Comparison of ENCODE assay signal across 20 cellular contexts in the genomic region with DNA sequence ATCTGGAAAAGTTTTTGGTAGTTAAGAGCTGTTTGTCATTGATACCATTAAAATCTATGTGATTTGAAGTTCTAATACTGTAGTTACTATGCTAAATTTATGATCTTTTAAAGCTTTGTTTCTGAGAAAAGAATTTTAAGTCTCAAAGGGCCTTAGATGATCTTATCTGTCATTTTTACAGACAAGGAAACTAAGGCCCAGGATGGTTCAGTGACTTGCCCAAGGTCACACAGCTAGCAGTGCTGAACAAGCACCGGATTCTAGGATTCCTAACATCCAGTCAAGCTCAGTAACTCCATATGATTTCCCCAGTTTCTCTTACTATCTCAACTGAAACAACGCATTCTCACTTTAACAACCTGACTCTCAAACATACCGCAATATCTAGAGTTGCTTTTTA. TPM values are rescaled to one million over a fixed set of nuclear protein-coding genes. Genes with fewer than 3 reads are reported as not detected.
DNase-seq lines count a peak whose midpoint lies in the region; ATAC-seq and TF ChIP-seq lines count a peak whose summit lies in the region.
"Had no signal": no experiment of that assay in that cellular context is flagged by ENCODE, and none has a peak within 500 bp of the region (broad histone marks: within the 10 kb centered on the region; RNA-seq: fewer than 3 reads in every experiment).

No MANE protein-coding gene starts in this region.

- intact Hi-C loops in transverse colon (cut with DNase I; ENCODE audit: low total_unique reads), result no loop called here

- no peaks in the 10 kb centered on the region for H4K20me1 ChIP-seq in SU-DHL-6 (ENCODE audit: low read depth, low read length)

- peak overlapping the region; percentile 93 for H3K4me2 ChIP-seq in SU-DHL-6 (ENCODE audit: low read depth, low read length, poor library complexity, severe bottlenecking)

- H3K4me3 Mint-ChIP-seq in activated naive CD4-positive, alpha-beta T cell treated with anti-CD3 and anti-CD28 coated beads, Interleukin-2, amount 50 U/mL, for 24 hours, result no peak overlapping the region
- no peak overlapping the region for H3K4me3 Mint-ChIP-seq in memory B cell
- H3K4me3 Mint-ChIP-seq: B cell had no signal

- no peak overlapping the region for H2AFZ ChIP-seq in SU-DHL-6 (ENCODE audit: low read depth, low read length, severe bottlenecking)

- no peak for ATAC-seq in activated naive CD4-positive, alpha-beta T cell treated with anti-CD3 and anti-CD28 coated beads, Interleukin-2, amount 50 U/mL, for 72 hours
- ATAC-seq in memory B cell (ENCODE audit: low read depth), result no peak
- ATAC-seq: left cardiac atrium had no signal

- DNase-seq in activated naive CD4-positive, alpha-beta T cell treated with anti-CD3 and anti-CD28 coated beads, Interleukin-2, amount 50 U/mL, for 72 hours (ENCODE audit: low spot score in 2 of 2), result no peak
- no peak for DNase-seq in memory B cell (ENCODE audit: low spot score in 2 of 2)
- DNase-seq in transverse colon, result no peak
- DNase-seq in mucosa of gallbladder (ENCODE audit: low spot score), result no peak
- no peak for DNase-seq in activated CD4-positive, alpha-beta T cell treated with anti-CD3 and anti-CD28 coated beads, Interleukin-2, amount 50 U/mL, for 4 hours
- no peak for DNase-seq in NCI-H1694 treated with DMSO at 0.1 percent for 48 hours (lab: John Stamatoyannopoulos, UW)
- DNase-seq: activated CD4-positive, alpha-beta T cell treated with anti-CD3 and anti-CD28 coated beads for 4 hours; activated CD8-positive, alpha-beta memory T cell treated with anti-CD3 and anti-CD28 coated beads, Interleukin-2, amount 50 U/mL, for 4 hours; activated gamma-delta T cell treated with Interleukin-2 at 50 U/mL for 16 hours; anterior cingulate cortex; cerebellar nuclear complex; effector memory CD4-positive, alpha-beta T cell; HCEC 1CT; left cardiac atrium; midbrain; NCI-H524; upper lobe of left lung had no signal

- H3K4me3 ChIP-seq in SU-DHL-6 (ENCODE audit: insufficient read depth, low read length, poor library complexity, severe bottlenecking) (no peak overlapping the region), transverse colon (no peak overlapping the region)
- H3K4me3 ChIP-seq: upper lobe of left lung had no signal

- H3K27ac ChIP-seq in SU-DHL-6 (ENCODE audit: low read depth, low read length) (peak overlapping the region; percentile 100), transverse colon (peak overlapping the region; percentile 73 to 78 (median 75))

- peaks cover 37% of the 10 kb centered on the region for H3K36me3 Mint-ChIP-seq in activated naive CD4-positive, alpha-beta T cell treated with anti-CD3 and anti-CD28 coated beads, Interleukin-2, amount 50 U/mL, for 24 hours
- peaks cover 23 to 55% of the 10 kb centered on the region in 2 donors for H3K36me3 Mint-ChIP-seq in activated naive CD4-positive, alpha-beta T cell treated with anti-CD3 and anti-CD28 coated beads, Interleukin-2, amount 50 U/mL, for 72 hours
- H3K36me3 Mint-ChIP-seq in memory B cell, result peaks cover 23% of the 10 kb centered on the region

- H3K27me3 ChIP-seq in SU-DHL-6 (ENCODE audit: low read length), result no peaks in the 10 kb centered on the region
- H3K27me3 ChIP-seq in transverse colon, result no peaks in the 10 kb centered on the region
- H3K27me3 ChIP-seq: upper lobe of left lung had no signal

- H3K27ac Mint-ChIP-seq in activated naive CD4-positive, alpha-beta T cell treated with anti-CD3 and anti-CD28 coated beads, Interleukin-2, amount 50 U/mL, for 24 hours, result peak overlapping the region; percentile 55
- H3K27ac Mint-ChIP-seq in activated naive CD4-positive, alpha-beta T cell treated with anti-CD3 and anti-CD28 coated beads, Interleukin-2, amount 50 U/mL, for 72 hours, result no peak overlapping the region
- peak overlapping the region; percentile 72 for H3K27ac Mint-ChIP-seq in memory B cell
- H3K27ac Mint-ChIP-seq: B cell had no signal

- peaks cover 92% of the 10 kb centered on the region for H3F3A ChIP-seq in SU-DHL-6 (ENCODE audit: insufficient read depth)

- H3K79me2 ChIP-seq in SU-DHL-6 (ENCODE audit: insufficient read depth, low read length), result peaks cover 64% of the 10 kb centered on the region

- no peaks in the 10 kb centered on the region for H3K9me3 Mint-ChIP-seq in activated naive CD4-positive, alpha-beta T cell treated with anti-CD3 and anti-CD28 coated beads, Interleukin-2, amount 50 U/mL, for 24 hours
- H3K9me3 Mint-ChIP-seq in activated naive CD4-positive, alpha-beta T cell treated with anti-CD3 and anti-CD28 coated beads, Interleukin-2, amount 50 U/mL, for 72 hours, result no peaks in the 10 kb centered on the region
- no peaks in the 10 kb centered on the region for H3K9me3 Mint-ChIP-seq in memory B cell

- H3K9me2 ChIP-seq in SU-DHL-6 (replicated peaks; ENCODE audit: insufficient read depth, low read length), result no peaks in the 10 kb centered on the region

- H3K4me1 Mint-ChIP-seq in activated naive CD4-positive, alpha-beta T cell treated with anti-CD3 and anti-CD28 coated beads, Interleukin-2, amount 50 U/mL, for 24 hours, result peaks cover 96% of the 10 kb centered on the region
- peaks cover 35% of the 10 kb centered on the region for H3K4me1 Mint-ChIP-seq in memory B cell

- peaks cover 18 to 83% (median 46%) of the 10 kb centered on the region in 4 donors for H3K4me1 ChIP-seq in transverse colon

- TF ChIP-seq POLR2A in transverse colon (IDR thresholded peaks at IDR 0.05), result no peak

- no peak for TF ChIP-seq EP300 in transverse colon (IDR thresholded peaks at IDR 0.05; ENCODE audit: low read depth)

- H3K36me3 ChIP-seq in SU-DHL-6 (ENCODE audit: low read length) (peaks cover 29% of the 10 kb centered on the region), transverse colon (peaks cover 0 to 5% (median 0%) of the 10 kb centered on the region in 4 donors)

- TF ChIP-seq CTCF in SU-DHL-6 (IDR thresholded peaks at IDR 0.05; ENCODE audit: insufficient read depth, low read length, poor library complexity, severe bottlenecking) (no peak), transverse colon (IDR thresholded peaks at IDR 0.05) (no peak)

- H3K9ac ChIP-seq in SU-DHL-6 (ENCODE audit: low read length), result no peak overlapping the region

- WGBS in transverse colon (ENCODE audit: low coverage in 1 of 2), 2 donors, result 86 to 92% methylated on average over 2 to 3 of the region's 3 CpGs

- in situ Hi-C loops in transverse colon (cut with MboI; ENCODE audit: low pct_ligation_motif_present in 1 of 4, low pct_unique_long_range_greater_than_20kb in 1 of 4, low sequenced_read_pairs in 3 of 4), result no loop called here

- H3K27me3 Mint-ChIP-seq in activated naive CD4-positive, alpha-beta T cell treated with anti-CD3 and anti-CD28 coated beads, Interleukin-2, amount 50 U/mL, for 24 hours, result no peaks in the 10 kb centered on the region
- no peaks in the 10 kb centered on the region for H3K27me3 Mint-ChIP-seq in memory B cell
- H3K27me3 Mint-ChIP-seq: B cell had no signal

- H3K9me3 ChIP-seq in SU-DHL-6 (ENCODE audit: insufficient read depth, low read length) (no peaks in the 10 kb centered on the region), transverse colon (no peaks in the 10 kb centered on the region)
- H3K9me3 ChIP-seq: upper lobe of left lung had no signal

RNA-seq across cellular contexts. Expression of gene PELI1, which starts 37.7 kb away (rescaled TPM):
- total RNA-seq in activated naive CD4-positive, alpha-beta T cell treated with anti-CD3 and anti-CD28 coated beads, Interleukin-2, amount 50 U/mL, for 72 hours, result 10 to 100 TPM; 32.7 to 38.7 TPM
- total RNA-seq in transverse colon (100 to 1,000 TPM in 1 of 4 donors, 10 to 100 TPM in 3; 20.6 to 818 (median 41.3) TPM), mucosa of gallbladder (53.5 TPM)

Comparison
In these comparisons a context has a peak if more than half of its experiments do, and no peak if none do; other contexts are left out.
1. H3K27ac Mint-ChIP-seq: peak in activated naive CD4-positive, alpha-beta T cell treated with anti-CD3 and anti-CD28 coated beads, Interleukin-2, amount 50 U/mL, for 24 hours (single experiment) and memory B cell (single experiment); none in activated naive CD4-positive, alpha-beta T cell treated with anti-CD3 and anti-CD28 coated beads, Interleukin-2, amount 50 U/mL, for 72 hours (0 of 2).